12 cellular contexts compared by ENCODE assay signal in the genomic region with DNA sequence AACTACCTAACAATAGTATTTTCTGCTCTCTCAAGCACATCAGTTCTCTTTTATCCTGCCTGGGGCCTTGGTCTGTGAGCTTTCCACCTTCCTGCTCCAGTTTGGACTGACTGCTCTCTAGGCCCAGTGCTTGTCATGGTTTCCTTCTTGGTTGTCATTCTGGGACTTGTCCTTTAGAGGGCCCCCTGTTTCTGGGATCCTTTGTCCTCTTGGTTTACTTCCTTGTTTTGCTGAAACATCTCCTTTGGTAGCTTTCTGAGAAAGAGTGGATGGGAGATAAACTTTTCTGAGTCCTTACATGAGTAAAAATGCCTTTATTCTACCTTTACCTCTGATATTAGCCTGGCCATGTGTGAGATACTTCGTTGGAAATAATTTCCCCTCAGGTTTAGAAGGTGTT. TPM values are rescaled to one million over a fixed set of nuclear protein-coding genes. Genes with fewer than 3 reads are reported as not detected.
DNase-seq lines count a peak whose midpoint lies in the region; ATAC-seq and TF ChIP-seq lines count a peak whose summit lies in the region.
"Had no signal": no experiment of that assay in that cellular context is flagged by ENCODE, and none has a peak within 500 bp of the region (broad histone marks: within the 10 kb centered on the region; RNA-seq: fewer than 3 reads in every experiment).

No MANE protein-coding gene starts in this region.

- H3K36me3 ChIP-seq in trophoblast cell (ENCODE audit: control insufficient read depth in 1 of 2, insufficient read depth in 2 of 2, low read length in 2 of 2): no peaks in the 10 kb centered on the region
- no peaks in the 10 kb centered on the region for H3K36me3 ChIP-seq in ascending aorta
- H3K36me3 ChIP-seq in psoas muscle (ENCODE audit: insufficient read depth in 1 of 2, low read depth in 1 of 2): no peaks in the 10 kb centered on the region
- H3K36me3 ChIP-seq: upper lobe of right lung had no signal

- no CpG with 5 or more reads among the region's 1 CpG for WGBS in trophoblast cell (ENCODE audit: extremely low coverage, insufficient coverage, insufficient read length)
- WGBS in psoas muscle, 3 donors: 89 to 97% (median 92%) methylated on average over 1 of the region's 1 CpG

- no peak overlapping the region for H2BK12ac ChIP-seq in trophoblast cell (ENCODE audit: low read length)

- no peak overlapping the region for H3K23ac ChIP-seq in trophoblast cell (ENCODE audit: low read length)

- no peaks in the 10 kb centered on the region for H3K4me1 ChIP-seq in trophoblast cell (ENCODE audit: control insufficient read depth in 1 of 2, insufficient read depth in 2 of 2, low read length in 2 of 2)
- H3K4me1 ChIP-seq in ascending aorta: peaks cover 0 to 3% of the 10 kb centered on the region in 2 donors
- H3K4me1 ChIP-seq in psoas muscle: no peaks in the 10 kb centered on the region

- H3K79me2 ChIP-seq in trophoblast cell (ENCODE audit: control insufficient read depth, insufficient read depth, low read length, poor library complexity): no peaks in the 10 kb centered on the region
- H3K79me2 ChIP-seq: hepatocyte had no signal

- no peak overlapping the region for H2BK120ac ChIP-seq in trophoblast cell (ENCODE audit: insufficient read depth, low read length, poor library complexity)

- no peak overlapping the region for H2AK5ac ChIP-seq in trophoblast cell (ENCODE audit: low read length)

- H4K8ac ChIP-seq in trophoblast cell (ENCODE audit: low read depth, low read length): no peak overlapping the region

- H3K4me3 ChIP-seq in trophoblast cell (ENCODE audit: low read depth, low read length) (no peak overlapping the region), ascending aorta (no peak overlapping the region), psoas muscle (no peak overlapping the region)
- H3K4me3 ChIP-seq: hepatocyte, lung, upper lobe of right lung had no signal

- H2AFZ ChIP-seq in trophoblast cell (ENCODE audit: insufficient read depth, low read length, poor library complexity): no peak overlapping the region
- H2AFZ ChIP-seq: hepatocyte had no signal

- H3K27ac Mint-ChIP-seq in activated T-helper 17 cell treated with anti-CD3 and anti-CD28 coated beads, Interleukin-2, amount 50 U/mL, for 72 hours: no peak overlapping the region

- H3K27ac ChIP-seq in trophoblast cell (ENCODE audit: low read depth, low read length): no peak overlapping the region
- H3K27ac ChIP-seq in ascending aorta: no peak overlapping the region
- H3K27ac ChIP-seq in psoas muscle: no peak overlapping the region
- H3K27ac ChIP-seq: hepatocyte, upper lobe of right lung had no signal

- no peak overlapping the region for H4K91ac ChIP-seq in trophoblast cell (ENCODE audit: low read depth, low read length)

- no peaks in the 10 kb centered on the region for H3K4me1 Mint-ChIP-seq in activated T-helper 17 cell treated with anti-CD3 and anti-CD28 coated beads, Interleukin-2, amount 50 U/mL, for 72 hours

- H3K9me3 Mint-ChIP-seq in activated T-helper 17 cell treated with anti-CD3 and anti-CD28 coated beads, Interleukin-2, amount 50 U/mL, for 72 hours: peaks cover 8% of the 10 kb centered on the region

- H3K14ac ChIP-seq in trophoblast cell (ENCODE audit: low read length): no peak overlapping the region

- TF ChIP-seq CTCF in ascending aorta (IDR thresholded peaks at IDR 0.05) (no peak), psoas muscle (IDR thresholded peaks at IDR 0.05) (no peak)

- H4K12ac ChIP-seq in trophoblast cell (ENCODE audit: low read depth, low read length): no peak overlapping the region

- no peak overlapping the region for H3K9ac ChIP-seq in trophoblast cell (ENCODE audit: low read length)

- no peak overlapping the region for H3K4me2 ChIP-seq in trophoblast cell (ENCODE audit: low read length)
- H3K4me2 ChIP-seq: hepatocyte had no signal

- no peaks in the 10 kb centered on the region for H3K27me3 Mint-ChIP-seq in activated T-helper 17 cell treated with anti-CD3 and anti-CD28 coated beads, Interleukin-2, amount 50 U/mL, for 72 hours

- no peaks in the 10 kb centered on the region for H3K9me3 ChIP-seq in trophoblast cell (ENCODE audit: insufficient read depth, low read depth, low read length)
- H3K9me3 ChIP-seq in ascending aorta: peaks cover 0 to 5% of the 10 kb centered on the region in 2 donors
- peaks cover 9% of the 10 kb centered on the region for H3K9me3 ChIP-seq in psoas muscle
- H3K9me3 ChIP-seq: upper lobe of right lung had no signal

- no peak overlapping the region for H2BK5ac ChIP-seq in trophoblast cell (ENCODE audit: low read depth, low read length, poor library complexity)

- ATAC-seq in activated T-helper 17 cell treated with anti-CD3 and anti-CD28 coated beads, Interleukin-2, amount 50 U/mL, for 72 hours (replicated peaks): peak; percentile 28
- no peak for ATAC-seq in psoas muscle
- ATAC-seq: upper lobe of right lung had no signal

- H3K27me3 ChIP-seq in trophoblast cell (ENCODE audit: insufficient read depth, low read length) (no peaks in the 10 kb centered on the region), ascending aorta (no peaks in the 10 kb centered on the region), psoas muscle (ENCODE audit: insufficient read depth in 3 of 3, low read length in 2 of 3) (no peaks in the 10 kb centered on the region)
- H3K27me3 ChIP-seq: hepatocyte, upper lobe of right lung had no signal

- intact Hi-C loops in ascending aorta (cut with DNase I) (no loop called here), psoas muscle (cut with DNase I) (no loop called here)

- no peak overlapping the region for H3K4me3 Mint-ChIP-seq in activated T-helper 17 cell treated with anti-CD3 and anti-CD28 coated beads, Interleukin-2, amount 50 U/mL, for 72 hours

- no peak overlapping the region for H3K4ac ChIP-seq in trophoblast cell (ENCODE audit: low read depth, low read length)

- in situ Hi-C loops in KBM-7 (cut with MboI; ENCODE audit: low pct_unique_long_range_greater_than_20kb, low sequenced_read_pairs): no loop called here

- DNase-seq in NCI-H2171 treated with DMSO at 0.1 percent for 48 hours (lab: John Stamatoyannopoulos, UW) (peak; percentile 29), NCI-H2171 (lab: John Stamatoyannopoulos, UW) (no peak), KBM-7 (peak; percentile 37), trophoblast cell (peak; percentile 39 to 72), ascending aorta (ENCODE audit: low spot score in 2 of 2) (no peak), psoas muscle (no peak)
- DNase-seq in stimulated activated CD4-positive, alpha-beta T cell treated with anti-CD3 and anti-CD28 coated beads, Interleukin-2, amount 100 ng/mL, for 24 hours: no peak
- DNase-seq: upper lobe of right lung had no signal

- no peaks in the 10 kb centered on the region for H3K79me1 ChIP-seq in trophoblast cell (ENCODE audit: low read length)

- H3K18ac ChIP-seq in trophoblast cell (ENCODE audit: low read length): no peak overlapping the region

- no peaks in the 10 kb centered on the region for H3K36me3 Mint-ChIP-seq in activated T-helper 17 cell treated with anti-CD3 and anti-CD28 coated beads, Interleukin-2, amount 50 U/mL, for 72 hours (ENCODE audit: low read depth)

RNA-seq across cellular contexts. Expression of gene SLC1A7, which starts 4.7 kb away (rescaled TPM):
- total RNA-seq in activated T-helper 17 cell treated with anti-CD3 and anti-CD28 coated beads, Interleukin-2, amount 50 U/mL, for 72 hours: not detected
- polyA plus RNA-seq in trophoblast cell (2013): 0.03 and 0.04 TPM in 2 replicates
- total RNA-seq in ascending aorta (not detected), psoas muscle (1 to 10 TPM in 2 of 4 donors, under 1 TPM in 2; 0.32 to 6.2 (median 0.77) TPM)
- polyA plus RNA-seq in psoas muscle: under 1 TPM; 0.04 to 0.59 (median 0.31) TPM
- total RNA-seq: bronchial epithelial cell, hepatocyte had no signal
- polyA plus RNA-seq: hepatocyte had no signal

RNA-seq across cellular contexts. Expression of gene CPT2, which starts 58.9 kb away (rescaled TPM):
- total RNA-seq in activated T-helper 17 cell treated with anti-CD3 and anti-CD28 coated beads, Interleukin-2, amount 50 U/mL, for 72 hours: 10 to 100 TPM; 14.5 to 16.5 TPM
- polyA plus RNA-seq in trophoblast cell (2013): 11.5 and 11.9 TPM in 2 replicates
- total RNA-seq in ascending aorta (24.8 TPM), psoas muscle (10 to 100 TPM; 18.7 to 31.6 (median 22.2) TPM)
- polyA plus RNA-seq in psoas muscle: 10 to 100 TPM in 1 of 3 donors, 1 to 10 TPM in 2; 8.1 to 16.8 (median 8.9) TPM

Comparison
In these comparisons a context has a peak if more than half of its experiments do, and no peak if none do; other contexts are left out.
1. DNase-seq: peak in NCI-H2171 treated with DMSO at 0.1 percent for 48 hours (single experiment), KBM-7 (single experiment) and trophoblast cell (2 of 2); none in NCI-H2171 (single experiment), ascending aorta (0 of 2), psoas muscle (0 of 2) and stimulated activated CD4-positive, alpha-beta T cell treated with anti-CD3 and anti-CD28 coated beads, Interleukin-2, amount 100 ng/mL, for 24 hours (0 of 2).